23 cellular contexts compared by ENCODE assay signal in genomic region chr3:9101286-9101685, GRCh38.
DNase-seq lines count a peak whose midpoint lies in the region; ATAC-seq, FAIRE-seq and TF ChIP-seq lines count a peak whose summit lies in the region.
"Had no signal": no experiment of that assay in that cellular context is flagged by ENCODE, and none has a peak within 500 bp of the region (broad histone marks: within the 10 kb centered on the region; RNA-seq: fewer than 3 reads in every experiment).

No MANE protein-coding gene starts in this region.

- H3K4me3 ChIP-seq in GM12878 (no peak overlapping the region), neural progenitor cell (no peak overlapping the region)
- H3K4me3 ChIP-seq: HAP-1, smooth muscle cell, thyroid gland had no signal

- H3K79me2 ChIP-seq in GM12878 (ENCODE audit: control insufficient read depth, insufficient read depth, low read length) (no peaks in the 10 kb centered on the region), neural progenitor cell (ENCODE audit: low read depth) (no peaks in the 10 kb centered on the region)

- H3K27me3 ChIP-seq in GM12878 (replicated peaks in 1 of 2; ENCODE audit: control insufficient read depth in 2 of 2, insufficient read depth in 2 of 2, low read length in 1 of 2) = no peaks in the 10 kb centered on the region
- no peaks in the 10 kb centered on the region for H3K27me3 ChIP-seq in neural progenitor cell
- H3K27me3 ChIP-seq: brain microvascular endothelial cell, thyroid gland had no signal

- DNase-seq in C1 segment of cervical spinal cord (lab: John Stamatoyannopoulos, UW) (peak in 9 of 14 donors; percentile 18 to 78 (median 52)), GM12878 (ENCODE audit: low read depth, low spot score) (no peak), hypothalamus (lab: John Stamatoyannopoulos, UW) (peak in 28 of 51 donors; percentile 16 to 75 (median 49)), neural progenitor cell (ENCODE audit: low spot score) (peak; percentile 26), erythroblast (lab: John Stamatoyannopoulos, UW) (no peak)
- DNase-seq: 8988T; activated B cell treated with CpG ODN at 0.5 μM for 24 hours; activated CD4-positive, alpha-beta memory T cell treated with anti-CD3 and anti-CD28 coated beads for 36 hours; activated effector memory CD4-positive, alpha-beta T cell treated with anti-CD3 and anti-CD28 coated beads, Interleukin-2, amount 50 U/mL, for 16 hours; activated naive CD8-positive, alpha-beta T cell treated with anti-CD3 and anti-CD28 coated beads, Interleukin-2, amount 50 U/mL, for 24 hours; AML-193; brain microvascular endothelial cell; DMS53; NCI-H1930; NCI-H2227 treated with DMSO at 0.1 percent for 48 hours; stimulated activated CD4-positive, alpha-beta T cell treated with anti-CD3 and anti-CD28 coated beads, Interleukin-2, amount 100 ng/mL, for 48 hours; stimulated activated naive CD4-positive, alpha-beta T cell; thyroid gland had no signal

- POLR2A ChIA-PET in GM12878 (lab: Charles Lee) = no interaction called here

- RAD21 ChIA-PET in GM12878 (lab: Charles Lee; ENCODE audit: unreplicated experiment) = no interaction called here

- H3K27me3 Mint-ChIP-seq in neural progenitor cell (ENCODE audit: insufficient read depth, low read depth) = no peaks in the 10 kb centered on the region
- H3K27me3 Mint-ChIP-seq: activated CD4-positive, alpha-beta memory T cell treated with anti-CD3 and anti-CD28 coated beads for 36 hours; activated naive CD8-positive, alpha-beta T cell treated with anti-CD3 and anti-CD28 coated beads, Interleukin-2, amount 50 U/mL, for 24 hours had no signal

- no peak overlapping the region for H3K9ac ChIP-seq in GM12878 (ENCODE audit: control insufficient read depth, insufficient read depth, low read length)
- H3K9ac ChIP-seq in neural progenitor cell = no peak overlapping the region

- H3F3A ChIP-seq in neural progenitor cell (ENCODE audit: low read depth) = peaks cover 46% of the 10 kb centered on the region

- H3K4me3 Mint-ChIP-seq in neural progenitor cell = no peak overlapping the region
- H3K4me3 Mint-ChIP-seq: activated B cell treated with CpG ODN at 0.5 μM for 24 hours; activated CD4-positive, alpha-beta memory T cell treated with anti-CD3 and anti-CD28 coated beads for 36 hours; activated naive CD8-positive, alpha-beta T cell treated with anti-CD3 and anti-CD28 coated beads, Interleukin-2, amount 50 U/mL, for 24 hours had no signal

- H3K9me3 Mint-ChIP-seq in neural progenitor cell = peaks cover 3% of the 10 kb centered on the region
- H3K9me3 Mint-ChIP-seq: activated B cell treated with CpG ODN at 0.5 μM for 24 hours; activated CD4-positive, alpha-beta memory T cell treated with anti-CD3 and anti-CD28 coated beads for 36 hours; activated naive CD8-positive, alpha-beta T cell treated with anti-CD3 and anti-CD28 coated beads, Interleukin-2, amount 50 U/mL, for 24 hours had no signal

- in situ Hi-C loops in GM12878 (cut with MboI) = no loop called here

- peaks cover 18% of the 10 kb centered on the region for H3K36me3 Mint-ChIP-seq in neural progenitor cell
- H3K36me3 Mint-ChIP-seq: activated CD4-positive, alpha-beta memory T cell treated with anti-CD3 and anti-CD28 coated beads for 36 hours had no signal

- H3K36me3 ChIP-seq in GM12878 (ENCODE audit: control insufficient read depth in 2 of 2, insufficient read depth in 2 of 2, low read length in 1 of 2) (no peaks in the 10 kb centered on the region), neural progenitor cell (no peaks in the 10 kb centered on the region)
- H3K36me3 ChIP-seq: brain microvascular endothelial cell, HAP-1, thyroid gland had no signal

- H3K9me3 ChIP-seq in GM12878 (replicated peaks; ENCODE audit: control insufficient read depth, insufficient read depth, low read length) = no peaks in the 10 kb centered on the region
- H3K9me3 ChIP-seq in neural progenitor cell (ENCODE audit: low read depth) = no peaks in the 10 kb centered on the region
- H3K9me3 ChIP-seq: HAP-1, thyroid gland had no signal

- ATAC-seq in GM12878 (no peak), HG02938 (IDR thresholded peaks at IDR 0.05; ENCODE audit: unreplicated experiment) (no peak), GM18858 (IDR thresholded peaks at IDR 0.05; ENCODE audit: unreplicated experiment) (no peak), HG02973 (IDR thresholded peaks at IDR 0.05; ENCODE audit: unreplicated experiment) (no peak)
- ATAC-seq: activated naive CD8-positive, alpha-beta T cell treated with anti-CD3 and anti-CD28 coated beads, Interleukin-2, amount 50 U/mL, for 24 hours had no signal

- no peak for TF ChIP-seq POLR2A in GM12878 (IDR thresholded peaks at IDR 0.05; ENCODE audit: low read depth, low read length)
- TF ChIP-seq POLR2A in erythroblast (IDR thresholded peaks at IDR 0.05; ENCODE audit: low read length) = no peak

- BruUV-seq in GM12878 (replicated peaks; lab: Mats Ljungman, UMichigan) = no TSS peak

- no peak overlapping the region for H2AFZ ChIP-seq in GM12878 (ENCODE audit: control insufficient read depth, low read depth, low read length)
- no peak overlapping the region for H2AFZ ChIP-seq in neural progenitor cell (replicated peaks)

- H3K4me2 ChIP-seq in GM12878 (ENCODE audit: control insufficient read depth, insufficient read depth) (no peak overlapping the region), neural progenitor cell (no peak overlapping the region)
- H3K4me2 ChIP-seq: smooth muscle cell had no signal

- CTCF ChIA-PET in GM12878 (lab: Yijun Ruan, JAX) = no interaction called here

- SMC1A ChIA-PET in GM12878 (lab: Charles Lee; ENCODE audit: uncharacterized antibody, unreplicated experiment) = no interaction called here

- H4K20me1 ChIP-seq in GM12878 (ENCODE audit: control insufficient read depth, insufficient read depth) (no peaks in the 10 kb centered on the region), neural progenitor cell (ENCODE audit: low read depth) (peaks cover 7% of the 10 kb centered on the region)

- H3K27ac Mint-ChIP-seq in neural progenitor cell = no peak overlapping the region
- H3K27ac Mint-ChIP-seq: activated B cell treated with CpG ODN at 0.5 μM for 24 hours; activated CD4-positive, alpha-beta memory T cell treated with anti-CD3 and anti-CD28 coated beads for 36 hours; activated naive CD8-positive, alpha-beta T cell treated with anti-CD3 and anti-CD28 coated beads, Interleukin-2, amount 50 U/mL, for 24 hours had no signal

- peaks cover 75% of the 10 kb centered on the region for H3K4me1 Mint-ChIP-seq in neural progenitor cell
- H3K4me1 Mint-ChIP-seq: activated B cell treated with CpG ODN at 0.5 μM for 24 hours; activated naive CD8-positive, alpha-beta T cell treated with anti-CD3 and anti-CD28 coated beads, Interleukin-2, amount 50 U/mL, for 24 hours had no signal

- TF ChIP-seq RAD21 in GM12878 (IDR thresholded peaks at IDR 0.05; ENCODE audit: insufficient read depth, low read depth, low read length) = no peak

- H3K27ac ChIP-seq in GM12878 (ENCODE audit: control insufficient read depth, insufficient read depth) (no peak overlapping the region), neural progenitor cell (no peak overlapping the region)
- H3K27ac ChIP-seq: brain microvascular endothelial cell, thyroid gland had no signal

- intact Hi-C loops in GM12878 (cut with micrococcal nuclease; ENCODE audit: unreplicated experiment) = no loop called here

- no peak for FAIRE-seq in GM12878 (lab: Jason Lieb, UNC)

- TF ChIP-seq CTCF in GM12878 (IDR thresholded peaks at IDR 0.05 in 2 of 3, conservative IDR thresholded peaks at IDR 0.05 in 1 of 3; ENCODE audit: control insufficient read depth in 2 of 3, extremely low read depth in 1 of 3, insufficient read depth in 1 of 3, low read depth in 3 of 3, low read length in 3 of 3) = no peak
- TF ChIP-seq CTCF in neural progenitor cell (IDR thresholded peaks at IDR 0.05) = no peak

- H3K4me1 ChIP-seq in GM12878 (ENCODE audit: control insufficient read depth, insufficient read depth, low read length) (peaks cover 7% of the 10 kb centered on the region; the same call in 1 of the 2 replicates), neural progenitor cell (peaks cover 53% of the 10 kb centered on the region)
- H3K4me1 ChIP-seq: thyroid gland had no signal

- 79% methylated on average over 12 of the region's 12 CpGs for WGBS in GM12878 (ENCODE audit: insufficient coverage, insufficient replicate concordance, low lambda C conversion rate, missing lambda C conversion rate)

- no peak for TF ChIP-seq EP300 in GM12878 (IDR thresholded peaks at IDR 0.05; ENCODE audit: borderline replicate concordance in 1 of 2, control insufficient read depth in 1 of 2, low read depth in 2 of 2, low read length in 2 of 2)

TF ChIP-seq in GM12878, 131 proteins besides CTCF, POLR2A, EP300 and RAD21:
- TF ChIP-seq BHLHE40 (IDR thresholded peaks at IDR 0.05; ENCODE audit: borderline replicate concordance in 1 of 2, low read depth in 2 of 2, low read length in 1 of 2) (peak in 1 of 2 experiments; percentile 17; a peak in 1 of 4 replicates), NR2C1 (IDR thresholded peaks at IDR 0.05) (no peak), USF1 (IDR thresholded peaks at IDR 0.05; ENCODE audit: borderline replicate concordance, extremely low read length, insufficient read depth, low read depth, low read length) (peak; percentile 40)
TF ChIP-seq in GM12878: peak in this region for 2.

Comparison
In these comparisons a context has a peak if more than half of its experiments do, and no peak if none do; other contexts are left out.
1. DNase-seq: peak in C1 segment of cervical spinal cord (9 of 14), hypothalamus (28 of 51) and neural progenitor cell (single experiment); none in GM12878 (single experiment) and erythroblast (0 of 2).